8 cellular contexts compared by ENCODE assay signal in genomic region chr20:40532103-40532502, GRCh38.
DNase-seq lines count a peak whose midpoint lies in the region; ATAC-seq and TF ChIP-seq lines count a peak whose summit lies in the region.

No MANE protein-coding gene starts in this region.

- no peaks in the 10 kb centered on the region for H3K4me1 ChIP-seq in BE2C
- H3K4me1 ChIP-seq in hepatocyte (ENCODE audit: insufficient read depth) = no peaks in the 10 kb centered on the region

- 62% methylated on average over 4 of the region's 4 CpGs for WGBS in hepatocyte (ENCODE audit: low lambda C conversion rate, missing lambda C conversion rate)

- H3K9me3 ChIP-seq in BE2C (peaks cover 3% of the 10 kb centered on the region), hepatocyte (ENCODE audit: low read depth) (no peaks in the 10 kb centered on the region)

- H3K4me2 ChIP-seq in hepatocyte = no peak overlapping the region

- H3K27me3 ChIP-seq in BE2C = no peaks in the 10 kb centered on the region
- peaks cover 2% of the 10 kb centered on the region for H3K27me3 ChIP-seq in hepatocyte

- TF ChIP-seq CTCF in BE2C (IDR thresholded peaks at IDR 0.05; ENCODE audit: low read depth, low read length) = peak; percentile 65
- TF ChIP-seq CTCF in GM12864 (IDR thresholded peaks at IDR 0.05; ENCODE audit: low read depth, low read length, missing control alignments) = peak; percentile 28
- peak; percentile 14 for TF ChIP-seq CTCF in hepatocyte (IDR thresholded peaks at IDR 0.05; ENCODE audit: poor library complexity)

- no peaks in the 10 kb centered on the region for H3K9me2 ChIP-seq in hepatocyte (replicated peaks; ENCODE audit: insufficient read depth)

- DNase-seq in BE2C (peak; percentile 35), GM12864 (ENCODE audit: low read depth) (no peak), RPMI7951 (ENCODE audit: low read depth) (peak; percentile 25), hepatocyte (ENCODE audit: low spot score) (no peak), GM03348 (ENCODE audit: low spot score) (no peak), AG08395 (ENCODE audit: low spot score) (no peak)

- H3K4me3 ChIP-seq in BE2C (ENCODE audit: low read depth, low read length) = no peak overlapping the region
- H3K4me3 ChIP-seq in GM12864 (ENCODE audit: low read depth, low read length) = no peak overlapping the region
- no peak overlapping the region for H3K4me3 ChIP-seq in hepatocyte

- H4K20me1 ChIP-seq in hepatocyte (ENCODE audit: insufficient read depth, poor library complexity, severe bottlenecking) = no peaks in the 10 kb centered on the region

- H3K36me3 ChIP-seq in BE2C = no peaks in the 10 kb centered on the region
- no peaks in the 10 kb centered on the region for H3K36me3 ChIP-seq in hepatocyte (replicated peaks; ENCODE audit: insufficient read depth, low read depth)

- H3K27ac ChIP-seq in hepatocyte = no peak overlapping the region

- H2AFZ ChIP-seq in hepatocyte = no peak overlapping the region

- ATAC-seq in activated CD4-positive, CD25-positive, alpha-beta regulatory T cell treated with anti-CD3 and anti-CD28 coated beads, Interleukin-2, amount 50 U/mL, for 24 hours = no peak
- no peak for ATAC-seq in esophagus mucosa

- no peaks in the 10 kb centered on the region for H3K79me2 ChIP-seq in hepatocyte

Comparison
In these comparisons a context has a peak if more than half of its experiments do, and no peak if none do; other contexts are left out.
1. DNase-seq: peak in BE2C (single experiment) and RPMI7951 (single experiment); none in GM12864 (single experiment), hepatocyte (single experiment), GM03348 (single experiment) and AG08395 (single experiment).
2. CTCF ChIP-seq: peak in every context shown above with its lines; median percentile 65 in BE2C; 28 in GM12864; 14 in hepatocyte.